Comparison of ENCODE assay signal across 16 cellular contexts in genomic region chr20:1473244-1473635, GRCh38. TPM values are rescaled to one million over a fixed set of nuclear protein-coding genes. Genes with fewer than 3 reads are reported as not detected.
"Had no signal": no experiment of that assay in that cellular context is flagged by ENCODE, and none has a peak within 500 bp of the region (broad histone marks: within the 10 kb centered on the region; RNA-seq: fewer than 3 reads in every experiment).

No MANE protein-coding gene starts in this region.

- H3K9me3 Mint-ChIP-seq: T-helper 2 cell treated with Interferon-gamma antibody and Interleukin-4, amounts not matched to agents 5 μg/mL and 100 μg/mL, for 36 hours had no signal

- H3K36me3 ChIP-seq: gastroesophageal sphincter, right atrium auricular region, tibial artery, vagina had no signal

- H3K36me3 Mint-ChIP-seq: activated naive CD8-positive, alpha-beta T cell had no signal

- H3K27ac ChIP-seq: dorsolateral prefrontal cortex, gastroesophageal sphincter, right atrium auricular region, tibial artery, vagina had no signal

- H3K27ac Mint-ChIP-seq: activated naive CD8-positive, alpha-beta T cell; T-helper 2 cell treated with Interferon-gamma antibody and Interleukin-4, amounts not matched to agents 5 μg/mL and 100 μg/mL, for 36 hours had no signal

- DNase-seq: activated CD4-positive, alpha-beta T cell treated with anti-CD3 and anti-CD28 coated beads, Interleukin-2, amount 50 U/mL, for 4 hours; activated CD4-positive, CD25-positive, alpha-beta regulatory T cell treated with anti-CD3 and anti-CD28 coated beads, Interleukin-2, amount 50 U/mL, for 72 hours; activated gamma-delta T cell; activated T-cell treated with anti-CD3 and anti-CD28 coated beads, Interleukin-2, amount 50 U/mL, for 48 hours; anterior cingulate cortex; dorsolateral prefrontal cortex; kidney; left ventricle myocardium superior; mesendoderm; tibial artery had no signal

- H3K4me3 ChIP-seq: dorsolateral prefrontal cortex, gastroesophageal sphincter, right atrium auricular region, tibial artery, vagina had no signal

- H3K9me3 ChIP-seq: gastroesophageal sphincter, right atrium auricular region, tibial artery, vagina had no signal

- H3K27me3 ChIP-seq: right atrium auricular region, tibial artery, vagina had no signal

- ATAC-seq: gastroesophageal sphincter, left ventricle myocardium superior had no signal

- H3K4me3 Mint-ChIP-seq: activated naive CD8-positive, alpha-beta T cell; T-helper 2 cell treated with Interferon-gamma antibody and Interleukin-4, amounts not matched to agents 5 μg/mL and 100 μg/mL, for 36 hours had no signal

RNA-seq across cellular contexts. Expression of gene SIRPB2, which starts 18.0 kb away (rescaled TPM):
- total RNA-seq: myocyte had no signal
